ENCODE assay signal across 10 cellular contexts in the genomic region with DNA sequence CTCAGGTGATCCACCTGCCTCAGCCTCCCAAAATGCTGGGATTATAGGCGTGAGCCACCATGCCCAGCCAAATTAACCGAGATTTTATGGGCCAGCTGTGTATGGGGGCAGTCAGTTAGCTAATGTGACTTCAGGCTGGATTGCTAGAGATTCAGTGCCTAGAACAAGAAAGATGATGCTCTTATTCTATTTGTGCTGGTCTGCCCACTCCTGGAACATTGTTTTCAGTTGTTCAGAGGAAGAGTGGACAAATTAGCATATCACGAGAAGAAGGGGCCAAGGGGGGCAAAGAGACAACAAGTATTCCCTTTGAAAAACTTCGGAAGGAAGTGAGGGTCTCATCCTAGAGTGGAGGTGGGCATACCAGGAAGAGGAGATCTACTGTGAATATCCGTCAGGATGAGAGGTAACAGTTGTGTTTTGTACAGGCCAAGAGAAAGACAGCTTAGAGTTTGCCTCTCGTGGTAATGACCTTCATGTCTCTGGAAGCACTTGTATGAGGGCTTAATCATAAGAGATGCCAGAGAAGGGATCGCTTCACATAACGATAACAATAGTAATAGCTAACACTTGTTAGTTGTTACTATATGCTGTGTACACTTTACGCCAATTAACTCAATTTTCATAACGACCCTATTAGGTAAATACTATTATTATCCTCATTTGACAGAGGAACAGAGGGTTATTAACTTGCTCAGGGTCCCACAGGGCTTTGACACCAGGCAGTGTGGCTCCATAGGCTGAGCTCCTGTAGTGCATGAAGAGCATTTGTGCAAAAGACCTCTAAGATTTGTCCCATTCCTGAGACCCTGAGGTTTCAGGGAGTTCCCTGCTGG.
DNase-seq lines count a peak whose midpoint lies in the region; ATAC-seq and TF ChIP-seq lines count a peak whose summit lies in the region.
"Had no signal": no experiment of that assay in that cellular context is flagged by ENCODE, and none has a peak within 500 bp of the region (broad histone marks: within the 10 kb centered on the region; RNA-seq: fewer than 3 reads in every experiment).

No MANE protein-coding gene starts in this region.

- no peak overlapping the region for H3K27ac Mint-ChIP-seq in activated CD4-positive, alpha-beta T cell treated with anti-CD3 and anti-CD28 coated beads, Interleukin-2, amount 10 ng/mL, durations not matched to agents 24 days and 14 days

- H3K79me2 ChIP-seq in PC-3 (ENCODE audit: low read length), result no peaks in the 10 kb centered on the region
- H3K79me2 ChIP-seq in osteoblast (ENCODE audit: insufficient read depth, low read length), result no peaks in the 10 kb centered on the region

- H3K27me3 ChIP-seq in PC-3 (ENCODE audit: low read length), result peaks cover 68% of the 10 kb centered on the region
- peaks cover 18% of the 10 kb centered on the region for H3K27me3 ChIP-seq in osteoblast (ENCODE audit: insufficient read depth, low read length)
- H3K27me3 ChIP-seq: colonic mucosa had no signal

- TF ChIP-seq CTCF in PC-3 (conservative IDR thresholded peaks at IDR 0.05; ENCODE audit: low read depth, low read length) (no peak), osteoblast (IDR thresholded peaks at IDR 0.05; ENCODE audit: extremely low read depth, low read depth, low read length) (no peak)

- CTCF ChIA-PET in PC-3 (lab: Charles Lee), result no interaction called here

- POLR2A ChIA-PET in PC-3 (lab: Charles Lee; ENCODE audit: unreplicated experiment), result no interaction called here

- H3K36me3 ChIP-seq in PC-3 (ENCODE audit: low read depth, low read length) (no peaks in the 10 kb centered on the region), osteoblast (ENCODE audit: insufficient read depth, low read length) (no peaks in the 10 kb centered on the region)
- H3K36me3 ChIP-seq: colonic mucosa had no signal

- H3K27ac ChIP-seq in PC-3 (ENCODE audit: low read length), result no peak overlapping the region
- H3K27ac ChIP-seq in osteoblast (ENCODE audit: low read depth, low read length), result no peak overlapping the region
- H3K27ac ChIP-seq: colonic mucosa had no signal

- H3K4me3 ChIP-seq in PC-3 (ENCODE audit: low read length), result no peak overlapping the region
- H3K4me3 ChIP-seq in osteoblast (ENCODE audit: insufficient read depth, low read length), result no peak overlapping the region
- H3K4me3 ChIP-seq: colonic mucosa had no signal

- H3K9ac ChIP-seq in PC-3 (ENCODE audit: low read length), result no peak overlapping the region

- no peaks in the 10 kb centered on the region for H3K4me1 Mint-ChIP-seq in activated CD4-positive, alpha-beta T cell treated with anti-CD3 and anti-CD28 coated beads, Interleukin-2, amount 10 ng/mL, durations not matched to agents 24 days and 14 days

- no TSS peak for BruUV-seq in PC-3 (replicated peaks; lab: Mats Ljungman, UMichigan)

- H3K9me3 Mint-ChIP-seq in activated CD4-positive, alpha-beta T cell treated with anti-CD3 and anti-CD28 coated beads, Interleukin-2, amount 10 ng/mL, durations not matched to agents 24 days and 14 days, result no peaks in the 10 kb centered on the region

- ATAC-seq in GM19395 (IDR thresholded peaks at IDR 0.05; ENCODE audit: unreplicated experiment) (peak; percentile 1), HG03196 (IDR thresholded peaks at IDR 0.05; ENCODE audit: unreplicated experiment) (peak; percentile 3), PC-3 (peak; percentile 9; the same call in 1 of the 2 replicates)

- H3K27me3 Mint-ChIP-seq in activated CD4-positive, alpha-beta T cell treated with anti-CD3 and anti-CD28 coated beads, Interleukin-2, amount 10 ng/mL, durations not matched to agents 24 days and 14 days, result no peaks in the 10 kb centered on the region

- H3K4me1 ChIP-seq in PC-3 (ENCODE audit: insufficient read depth, low read length) (peaks cover 12% of the 10 kb centered on the region), osteoblast (ENCODE audit: insufficient read depth, low read length) (peaks cover 32% of the 10 kb centered on the region)

- no peaks in the 10 kb centered on the region for H3K9me2 ChIP-seq in PC-3 (replicated peaks; ENCODE audit: low read length)

- no peaks in the 10 kb centered on the region for H3K36me3 Mint-ChIP-seq in activated CD4-positive, alpha-beta T cell treated with anti-CD3 and anti-CD28 coated beads, Interleukin-2, amount 10 ng/mL, durations not matched to agents 24 days and 14 days (ENCODE audit: low read depth)

- intact Hi-C loops in PC-3 (cut with micrococcal nuclease), result loop anchor here (5.0 kb wide), 1 partner anchor 88 kb away; no protein-coding TSS in a partner anchor
- intact Hi-C loops in activated CD4-positive, alpha-beta T cell treated with anti-CD3 and anti-CD28 coated beads, Interleukin-2, amount 10 ng/mL, durations not matched to agents 24 days and 14 days (cut with micrococcal nuclease), result no loop called here

- H3K4me2 ChIP-seq in PC-3 (ENCODE audit: low read length) (no peak overlapping the region), osteoblast (ENCODE audit: insufficient read depth, low read length) (peak overlapping the region; percentile 18)

- H3F3A ChIP-seq in PC-3 (ENCODE audit: low read length, unreplicated experiment), result no peaks in the 10 kb centered on the region

- H4K20me1 ChIP-seq in PC-3 (ENCODE audit: low read length), result no peaks in the 10 kb centered on the region
- H4K20me1 ChIP-seq in osteoblast (ENCODE audit: insufficient read depth, low read length), result no peaks in the 10 kb centered on the region

- no peak overlapping the region for H2AFZ ChIP-seq in PC-3 (ENCODE audit: low read length)
- H2AFZ ChIP-seq in osteoblast (ENCODE audit: low read length), result no peak overlapping the region

- no peaks in the 10 kb centered on the region for H3K9me3 ChIP-seq in PC-3 (ENCODE audit: low read length)
- H3K9me3 ChIP-seq in osteoblast (ENCODE audit: low read depth, low read length), result no peaks in the 10 kb centered on the region
- H3K9me3 ChIP-seq: colonic mucosa had no signal

- H3K4me3 Mint-ChIP-seq in activated CD4-positive, alpha-beta T cell treated with anti-CD3 and anti-CD28 coated beads, Interleukin-2, amount 10 ng/mL, durations not matched to agents 24 days and 14 days, result no peak overlapping the region

- DNase-seq in PC-3 (no peak), osteoblast (ENCODE audit: insufficient read length, low spot score, missing footprints) (no peak), HT-29 (ENCODE audit: low spot score) (no peak), cerebellar cortex (ENCODE audit: low spot score) (no peak)
- DNase-seq in activated CD4-positive, CD25-positive, alpha-beta regulatory T cell (lab: John Stamatoyannopoulos, UW), result no peak
- DNase-seq in activated CD4-positive, alpha-beta T cell treated with anti-CD3 and anti-CD28 coated beads, Interleukin-2, amount 10 ng/mL, durations not matched to agents 24 days and 14 days, result no peak
- DNase-seq: stimulated activated naive CD4-positive, alpha-beta T cell had no signal
